Comparison of ENCODE assay signal across 12 cellular contexts in the genomic region with DNA sequence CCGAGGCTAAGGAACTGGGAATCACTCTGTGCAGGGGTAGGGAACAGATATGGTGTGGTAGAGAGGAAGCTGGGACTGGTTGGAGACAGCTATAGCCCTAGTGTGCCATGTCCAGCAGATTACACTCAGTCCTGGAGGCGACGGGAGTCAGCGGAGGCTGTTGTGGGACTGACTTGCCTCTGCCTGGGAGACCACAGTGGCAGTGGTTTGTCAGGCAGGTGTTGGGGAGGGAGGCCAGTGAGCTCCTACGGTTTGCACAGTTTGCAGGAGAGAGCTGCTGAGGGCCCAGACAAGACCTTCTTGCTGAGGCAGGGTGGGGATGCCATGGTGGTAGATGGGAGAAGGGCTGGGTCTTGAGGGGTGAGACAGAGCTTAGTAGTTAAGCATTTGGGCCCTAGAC. TPM values are rescaled to one million over a fixed set of nuclear protein-coding genes. Genes with fewer than 3 reads are reported as not detected.
DNase-seq lines count a peak whose midpoint lies in the region; ATAC-seq and TF ChIP-seq lines count a peak whose summit lies in the region.
"Had no signal": no experiment of that assay in that cellular context is flagged by ENCODE, and none has a peak within 500 bp of the region (broad histone marks: within the 10 kb centered on the region; RNA-seq: fewer than 3 reads in every experiment).

No MANE protein-coding gene starts in this region.

- TF ChIP-seq CTCF in CD4-positive, alpha-beta T cell (IDR thresholded peaks at IDR 0.05) = no peak
- no peak for TF ChIP-seq CTCF in Loucy (conservative IDR thresholded peaks at IDR 0.05; ENCODE audit: low read length)
- TF ChIP-seq CTCF in colonic mucosa (IDR thresholded peaks at IDR 0.05) = no peak
- TF ChIP-seq CTCF in parathyroid adenoma (IDR thresholded peaks at IDR 0.05) = no peak

- H3K4me3 Mint-ChIP-seq in CD4-positive, alpha-beta T cell = peak overlapping the region; percentile 90

- intact Hi-C loops in CD4-positive, alpha-beta T cell (cut with DNase I, micrococcal nuclease) = loop anchor here in 1 of 2 experiments (5.0 kb wide), 1 partner anchor 110 kb away; no protein-coding TSS in a partner anchor
- intact Hi-C loops in colonic mucosa (cut with DNase I) = no loop called here

- H3K4me2 ChIP-seq in Loucy (ENCODE audit: low read depth, low read length, poor library complexity, severe bottlenecking) = peak overlapping the region; percentile 87
- no peak overlapping the region for H3K4me2 ChIP-seq in parathyroid adenoma (ENCODE audit: low read length)

- H3K9ac ChIP-seq in Loucy (ENCODE audit: low read depth, low read length, poor library complexity, severe bottlenecking) (peak overlapping the region; percentile 31), colonic mucosa (ENCODE audit: low read depth in 2 of 2, low read length in 2 of 2) (no peak overlapping the region), parathyroid adenoma (no peak overlapping the region)

- H2AFZ ChIP-seq in Loucy (ENCODE audit: low read length) (no peak overlapping the region), parathyroid adenoma (no peak overlapping the region)

- H3K4me1 Mint-ChIP-seq in CD4-positive, alpha-beta T cell (ENCODE audit: low read depth) = peaks cover 90% of the 10 kb centered on the region

- peak in 1 of 10 experiments; percentile 35 for DNase-seq in CD4-positive, alpha-beta T cell
- DNase-seq in colonic mucosa = no peak
- no peak for DNase-seq in NCI-H345 treated with DMSO at 0.1 percent for 48 hours (lab: John Stamatoyannopoulos, UW; ENCODE audit: unreplicated experiment)
- no peak for DNase-seq in kidney glomerular epithelial cell (lab: John Stamatoyannopoulos, UW)
- no peak for DNase-seq in DMS153 treated with DMSO at 0.1 percent for 48 hours (lab: John Stamatoyannopoulos, UW; ENCODE audit: unreplicated experiment)
- no peak for DNase-seq in kidney tubule cell (ENCODE audit: low spot score)
- DNase-seq: cortex of kidney, midbrain, NCI-H526 had no signal

- peaks cover 39% of the 10 kb centered on the region for H3K36me3 Mint-ChIP-seq in CD4-positive, alpha-beta T cell (ENCODE audit: low read depth)

- POLR2A ChIA-PET in CD4-positive, alpha-beta T cell (lab: Charles Lee) = interaction anchor here (1.0 to 14.5 kb wide), 5 partner anchors 9 to 476 kb away, joined by 3 to 403 read pairs (median 6); a partner anchor contains a TSS

- peaks cover 91% of the 10 kb centered on the region for H4K20me1 ChIP-seq in Loucy (ENCODE audit: insufficient read depth, low read length, poor library complexity, severe bottlenecking)

- H3K79me2 ChIP-seq in Loucy (ENCODE audit: insufficient read depth, low read length) (peaks cover 95% of the 10 kb centered on the region), parathyroid adenoma (peaks cover 37% of the 10 kb centered on the region)

- no peaks in the 10 kb centered on the region for H3K9me3 ChIP-seq in CD4-positive, alpha-beta T cell (ENCODE audit: control insufficient read depth, low read length)
- H3K9me3 ChIP-seq in Loucy (ENCODE audit: insufficient read depth, low read depth, low read length) = no peaks in the 10 kb centered on the region
- H3K9me3 ChIP-seq in colonic mucosa = no peaks in the 10 kb centered on the region
- no peaks in the 10 kb centered on the region for H3K9me3 ChIP-seq in parathyroid adenoma (ENCODE audit: control insufficient read depth, low read length)

- no peaks in the 10 kb centered on the region for H3K27me3 Mint-ChIP-seq in CD4-positive, alpha-beta T cell

- CTCF ChIA-PET in CD4-positive, alpha-beta T cell (lab: Charles Lee) = interaction anchor here (1.0 to 1.7 kb wide), 4 partner anchors 9 to 31 kb away, joined by 4 to 10 read pairs (median 6); no protein-coding TSS in a partner anchor

- H3K9me3 Mint-ChIP-seq in CD4-positive, alpha-beta T cell = no peaks in the 10 kb centered on the region

- no peaks in the 10 kb centered on the region for H3K9me2 ChIP-seq in Loucy (replicated peaks; ENCODE audit: low read depth, low read length)

- peak overlapping the region; percentile 96 for H3K27ac Mint-ChIP-seq in CD4-positive, alpha-beta T cell

- peak overlapping the region; percentile 83 for H3K27ac ChIP-seq in CD4-positive, alpha-beta T cell (ENCODE audit: low read depth, low read length)
- H3K27ac ChIP-seq in colonic mucosa = peak overlapping the region; percentile 24
- peak overlapping the region; percentile 45 for H3K27ac ChIP-seq in parathyroid adenoma

- peak overlapping the region; percentile 94 for H3K4me3 ChIP-seq in Loucy (ENCODE audit: low read length, poor library complexity, severe bottlenecking)
- H3K4me3 ChIP-seq in colonic mucosa = no peak overlapping the region
- no peak overlapping the region for H3K4me3 ChIP-seq in parathyroid adenoma (ENCODE audit: low read depth, low read length)

- H3K36me3 ChIP-seq in Loucy (ENCODE audit: insufficient read depth, low read length) = peaks cover 8% of the 10 kb centered on the region; the same call in 1 of the 2 replicates
- H3K36me3 ChIP-seq in colonic mucosa = no peaks in the 10 kb centered on the region
- H3K36me3 ChIP-seq in parathyroid adenoma (ENCODE audit: control insufficient read depth, insufficient read depth, low read length) = no peaks in the 10 kb centered on the region

- H3K4me1 ChIP-seq in Loucy (ENCODE audit: insufficient read depth, low read length, poor library complexity, severe bottlenecking) (peaks cover 83% of the 10 kb centered on the region), colonic mucosa (no peaks in the 10 kb centered on the region), parathyroid adenoma (peaks cover 21% of the 10 kb centered on the region)

- no peak for ATAC-seq in CD4-positive, alpha-beta T cell (ENCODE audit: poor library complexity)
- ATAC-seq: SK-N-SH treated with all-trans-retinoic acid at 6 μM for 48 hours had no signal

- no peaks in the 10 kb centered on the region for H3F3A ChIP-seq in Loucy (ENCODE audit: low read depth)

- H3K27me3 ChIP-seq in CD4-positive, alpha-beta T cell (ENCODE audit: control insufficient read depth, insufficient read depth, low read length) = no peaks in the 10 kb centered on the region
- H3K27me3 ChIP-seq in Loucy (ENCODE audit: insufficient read depth, low read length, poor library complexity, severe bottlenecking) (no peaks in the 10 kb centered on the region), colonic mucosa (no peaks in the 10 kb centered on the region), parathyroid adenoma (ENCODE audit: control insufficient read depth, insufficient read depth, low read length) (no peaks in the 10 kb centered on the region)

RNA-seq across cellular contexts. Expression of a gene that starts 4.9 kb away (rescaled TPM):
- 100 to 1,000 TPM; 387 to 404 TPM for total RNA-seq in CD4-positive, alpha-beta T cell
- total RNA-seq in colonic mucosa = 10 to 100 TPM; 57.3 to 67.4 TPM

Comparison
In these comparisons a context has a peak if more than half of its experiments do, and no peak if none do; other contexts are left out.
1. H3K27ac ChIP-seq: peak in every context shown above with its lines; median percentile 83 in CD4-positive, alpha-beta T cell; 45 in parathyroid adenoma; 24 in colonic mucosa.
2. RNA of a gene that starts 4.9 kb away (total RNA-seq): 387 to 404 TPM in CD4-positive, alpha-beta T cell; 57.3 to 67.4 TPM in colonic mucosa; every median in the first group is over 4 times any median in the second.